ENCODE assay signal across 14 cellular contexts in the genomic region with DNA sequence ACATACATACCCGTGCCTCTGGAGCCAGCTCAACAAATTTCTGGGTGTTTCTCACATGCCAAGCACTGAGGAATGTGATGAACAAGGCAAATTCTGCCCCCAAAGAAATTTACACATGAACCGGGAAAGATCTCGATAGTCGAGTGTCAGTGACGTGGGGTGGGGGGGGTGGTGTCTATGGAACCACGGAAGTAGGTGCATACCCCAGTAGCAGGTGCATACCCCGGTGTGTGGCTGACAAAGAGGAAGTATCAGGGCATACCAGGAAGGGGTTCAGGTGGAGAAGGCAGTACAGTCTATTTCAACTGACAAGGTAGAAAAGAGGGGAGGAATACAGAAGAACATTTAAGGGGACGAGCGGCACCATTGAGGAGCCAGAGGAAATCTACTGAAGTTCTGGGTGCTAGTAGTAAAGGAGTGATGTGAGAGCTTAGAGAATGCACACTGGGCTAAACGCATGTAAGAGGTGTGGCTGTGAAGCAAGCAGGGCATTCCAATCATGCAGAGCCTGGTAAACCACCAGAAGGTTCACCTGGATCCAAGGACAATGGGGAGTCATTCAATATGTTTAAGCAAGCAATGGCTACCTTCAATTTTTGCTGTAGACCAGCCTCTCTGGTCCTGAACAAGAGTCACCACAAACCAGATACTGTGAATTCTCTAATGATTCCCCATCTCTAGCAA. TPM values are rescaled to one million over a fixed set of nuclear protein-coding genes. Genes with fewer than 3 reads are reported as not detected.
DNase-seq lines count a peak whose midpoint lies in the region; ATAC-seq and TF ChIP-seq lines count a peak whose summit lies in the region.
"Had no signal": no experiment of that assay in that cellular context is flagged by ENCODE, and none has a peak within 500 bp of the region (broad histone marks: within the 10 kb centered on the region; RNA-seq: fewer than 3 reads in every experiment).

No MANE protein-coding gene starts in this region.

- TF ChIP-seq EP300 in stomach (IDR thresholded peaks at IDR 0.05), result no peak

- H3K36me3 ChIP-seq in left lung, result peaks cover 0 to 5% of the 10 kb centered on the region in 2 donors
- H3K36me3 ChIP-seq in stomach, result no peaks in the 10 kb centered on the region
- peaks cover 0 to 3% (median 0%) of the 10 kb centered on the region in 9 donors for H3K36me3 ChIP-seq in heart left ventricle

- ATAC-seq in activated T-cell treated with anti-CD3 and anti-CD28 coated beads, Interleukin-2, amount 50 U/mL, for 72 hours (replicated peaks in 1 of 2), result no peak
- ATAC-seq in activated T-helper 17 cell treated with anti-CD3 and anti-CD28 coated beads, Interleukin-2, amount 50 U/mL, for 72 hours (replicated peaks), result no peak
- peak; percentile 13 for ATAC-seq in left lung
- no peak for ATAC-seq in HG02870 (IDR thresholded peaks at IDR 0.05; ENCODE audit: unreplicated experiment)
- no peak for ATAC-seq in heart left ventricle

- H3K27ac ChIP-seq in left lung, result no peak overlapping the region
- peak overlapping the region in 4 of 5 donors; percentile 2 to 40 (median 31) for H3K27ac ChIP-seq in stomach
- peak overlapping the region in 1 of 12 donors; percentile 52 for H3K27ac ChIP-seq in heart left ventricle
- H3K27ac ChIP-seq: SK-N-MC had no signal

- intact Hi-C loops in left lung (cut with DNase I), result no loop called here
- intact Hi-C loops in stomach (cut with DNase I; ENCODE audit: low total_unique reads), result no loop called here
- intact Hi-C loops in heart left ventricle (cut with DNase I), result loop anchor here in 5 of 10 donors (5.0 to 10.0 kb wide), 3 partner anchors 33 to 275 kb away; no protein-coding TSS in a partner anchor

- DNase-seq in activated T-cell treated with anti-CD3 and anti-CD28 coated beads, Interleukin-2, amount 50 U/mL, for 72 hours, result no peak
- DNase-seq in activated T-cell treated with anti-CD3 and anti-CD28 coated beads for 4 hours (no peak), left lung (no peak), stomach (no peak), heart left ventricle (no peak)
- no peak for DNase-seq in stimulated activated naive CD4-positive, alpha-beta T cell treated with Interleukin-2 at 50 U/mL for 16 hours (lab: John Stamatoyannopoulos, UW)
- DNase-seq: activated CD8-positive, alpha-beta memory T cell treated with anti-CD3 and anti-CD28 coated beads for 24 hours; activated naive CD4-positive, alpha-beta T cell; NCI-H146; OCI-M1 had no signal

- H3K4me3 Mint-ChIP-seq in activated T-cell treated with anti-CD3 and anti-CD28 coated beads, Interleukin-2, amount 50 U/mL, for 72 hours, result peak overlapping the region; percentile 54 to 64
- H3K4me3 Mint-ChIP-seq in activated T-helper 17 cell treated with anti-CD3 and anti-CD28 coated beads, Interleukin-2, amount 50 U/mL, for 72 hours, result peak overlapping the region; percentile 2
- H3K4me3 Mint-ChIP-seq: mesothelial cell of epicardium had no signal

- H3K9me3 ChIP-seq in left lung (no peaks in the 10 kb centered on the region), stomach (no peaks in the 10 kb centered on the region), heart left ventricle (no peaks in the 10 kb centered on the region)

- peaks cover 27 to 48% of the 10 kb centered on the region in 2 donors for H3K4me1 ChIP-seq in left lung
- H3K4me1 ChIP-seq in stomach, result peaks cover 54 to 95% (median 79%) of the 10 kb centered on the region in 4 donors
- H3K4me1 ChIP-seq in heart left ventricle, result peaks cover 3 to 62% (median 51%) of the 10 kb centered on the region in 12 donors

- H3K4me3 ChIP-seq in left lung (no peak overlapping the region), stomach (no peak overlapping the region), heart left ventricle (no peak overlapping the region)
- H3K4me3 ChIP-seq: SK-N-MC had no signal

- H3K4me1 Mint-ChIP-seq in activated T-cell treated with anti-CD3 and anti-CD28 coated beads, Interleukin-2, amount 50 U/mL, for 72 hours (ENCODE audit: low read depth), result peaks cover 88% of the 10 kb centered on the region
- peaks cover 72% of the 10 kb centered on the region for H3K4me1 Mint-ChIP-seq in activated T-helper 17 cell treated with anti-CD3 and anti-CD28 coated beads, Interleukin-2, amount 50 U/mL, for 72 hours

- TF ChIP-seq POLR2A in stomach (IDR thresholded peaks at IDR 0.05) (no peak), heart left ventricle (IDR thresholded peaks at IDR 0.05) (no peak)

- peaks cover 32 to 39% of the 10 kb centered on the region in 2 donors for H3K36me3 Mint-ChIP-seq in activated T-cell treated with anti-CD3 and anti-CD28 coated beads, Interleukin-2, amount 50 U/mL, for 72 hours (ENCODE audit: insufficient read depth in 2 of 2)
- peaks cover 82% of the 10 kb centered on the region for H3K36me3 Mint-ChIP-seq in activated T-helper 17 cell treated with anti-CD3 and anti-CD28 coated beads, Interleukin-2, amount 50 U/mL, for 72 hours (ENCODE audit: low read depth)
- H3K36me3 Mint-ChIP-seq: mesothelial cell of epicardium had no signal

- no peaks in the 10 kb centered on the region for H3K27me3 Mint-ChIP-seq in activated T-cell treated with anti-CD3 and anti-CD28 coated beads, Interleukin-2, amount 50 U/mL, for 72 hours (ENCODE audit: low read depth)
- H3K27me3 Mint-ChIP-seq in activated T-helper 17 cell treated with anti-CD3 and anti-CD28 coated beads, Interleukin-2, amount 50 U/mL, for 72 hours, result no peaks in the 10 kb centered on the region

- TF ChIP-seq CTCF in left lung (IDR thresholded peaks at IDR 0.05) (no peak), stomach (IDR thresholded peaks at IDR 0.05) (no peak), heart left ventricle (IDR thresholded peaks at IDR 0.05) (no peak)

- H3K27me3 ChIP-seq in left lung (no peaks in the 10 kb centered on the region), stomach (no peaks in the 10 kb centered on the region), heart left ventricle (no peaks in the 10 kb centered on the region)

- no peaks in the 10 kb centered on the region for H3K9me3 Mint-ChIP-seq in activated T-cell treated with anti-CD3 and anti-CD28 coated beads, Interleukin-2, amount 50 U/mL, for 72 hours
- no peaks in the 10 kb centered on the region for H3K9me3 Mint-ChIP-seq in activated T-helper 17 cell treated with anti-CD3 and anti-CD28 coated beads, Interleukin-2, amount 50 U/mL, for 72 hours
- H3K9me3 Mint-ChIP-seq: mesothelial cell of epicardium had no signal

- WGBS in stomach, 5 donors, result 61 to 72% (median 63%) methylated on average over 10 of the region's 10 CpGs
- 82 to 91% (median 85%) methylated on average over 10 of the region's 10 CpGs for WGBS in heart left ventricle, 4 donors

- no peak overlapping the region for H3K27ac Mint-ChIP-seq in activated T-cell treated with anti-CD3 and anti-CD28 coated beads, Interleukin-2, amount 50 U/mL, for 72 hours
- peak overlapping the region; percentile 44 for H3K27ac Mint-ChIP-seq in activated T-helper 17 cell treated with anti-CD3 and anti-CD28 coated beads, Interleukin-2, amount 50 U/mL, for 72 hours
- H3K27ac Mint-ChIP-seq: mesothelial cell of epicardium had no signal

RNA-seq across cellular contexts. Expression of gene CCDC6, which starts 6.2 kb away (rescaled TPM):
- 100 to 1,000 TPM in 1 of 2 donors, 10 to 100 TPM in 1; 77.7 to 107 TPM for total RNA-seq in activated T-cell treated with anti-CD3 and anti-CD28 coated beads, Interleukin-2, amount 50 U/mL, for 72 hours
- 10 to 100 TPM; 34.4 to 49.1 TPM for total RNA-seq in activated T-helper 17 cell treated with anti-CD3 and anti-CD28 coated beads, Interleukin-2, amount 50 U/mL, for 72 hours
- total RNA-seq in left lung (10 to 100 TPM; 55.9 to 76.6 TPM), stomach (10 to 100 TPM; 13.9 to 56.0 (median 33.0) TPM), heart left ventricle (10 to 100 TPM; 13.8 to 47.1 (median 20.2) TPM)
- polyA plus RNA-seq in stomach (10 to 100 TPM; 12.5 to 14.8 (median 14.2) TPM), heart left ventricle (10 to 100 TPM in 1 of 2 donors, 1 to 10 TPM in 1; 3.7 to 17.3 TPM)

Comparison
In these comparisons a context has a peak if more than half of its experiments do, and no peak if none do; other contexts are left out.
1. H3K27ac ChIP-seq: peak in stomach (4 of 5); none in left lung (0 of 2).